Comparison of ENCODE assay signal across 8 cellular contexts in the genomic region with DNA sequence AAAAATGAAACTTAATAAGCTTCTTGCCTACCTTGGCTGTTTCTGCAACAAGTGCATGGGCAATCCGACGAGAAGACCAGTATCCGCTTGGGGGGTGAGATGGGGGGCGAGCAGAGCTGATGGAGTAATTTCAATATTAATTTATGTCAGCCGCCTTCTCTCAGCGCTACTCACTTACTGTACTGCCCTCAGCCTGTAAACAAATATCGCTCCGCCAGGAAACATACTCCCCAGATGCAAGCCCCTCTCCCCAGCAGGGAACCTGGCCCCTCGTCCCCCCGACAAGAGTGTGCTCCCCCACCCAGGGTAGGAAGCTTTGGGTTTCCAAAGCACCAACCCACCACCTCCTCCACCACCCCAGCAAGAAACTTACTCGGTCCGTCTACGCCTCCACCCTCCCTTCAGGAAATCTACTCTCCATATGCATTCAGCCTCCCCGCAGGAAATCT. TPM values are rescaled to one million over a fixed set of nuclear protein-coding genes. Genes with fewer than 3 reads are reported as not detected.
A peak's percentile ranks its signal among the peaks of the same experiment; 100 is the strongest.
DNase-seq lines count a peak whose midpoint lies in the region; ATAC-seq and TF ChIP-seq lines count a peak whose summit lies in the region.

No MANE protein-coding gene starts in this region.

- CTCF ChIA-PET in Caco-2 (lab: Charles Lee) = interaction anchor here (0.6 kb wide), 1 partner anchor 99 kb away, joined by 3 read pairs; no protein-coding TSS in a partner anchor

- no TSS peak for BruUV-seq in Caco-2 (replicated peaks; lab: Mats Ljungman, UMichigan)

- H3K4me1 Mint-ChIP-seq in Caco-2 (ENCODE audit: low read depth, unreplicated experiment) (peaks cover 8% of the 10 kb centered on the region), immature natural killer cell (peaks cover 47 to 55% of the 10 kb centered on the region in 2 donors)
- peaks cover 54% of the 10 kb centered on the region for H3K4me1 Mint-ChIP-seq in activated naive CD4-positive, alpha-beta T cell treated with anti-CD3 and anti-CD28 coated beads, Interleukin-2, amount 50 U/mL, for 24 hours

- TF ChIP-seq CTCF in Caco-2 (IDR thresholded peaks at IDR 0.05; ENCODE audit: insufficient read depth in 1 of 2, low read depth in 1 of 2, low read length in 1 of 2, severe bottlenecking in 1 of 2, unreplicated experiment in 1 of 2) = no peak
- no peak for TF ChIP-seq CTCF in LNCaP clone FGC (IDR thresholded peaks at IDR 0.05; ENCODE audit: control insufficient read depth, extremely low read depth, insufficient read depth)

- H3K36me3 ChIP-seq in Caco-2 (ENCODE audit: control insufficient read depth, insufficient read depth, low read length) = no peaks in the 10 kb centered on the region

- H3K4me3 ChIP-seq in Caco-2 (ENCODE audit: low read depth, low read length) (peak overlapping the region; percentile 79), LNCaP clone FGC (ENCODE audit: low read depth, low read length) (peak overlapping the region; percentile 76)

- H3K36me3 Mint-ChIP-seq in Caco-2 (ENCODE audit: insufficient read depth, unreplicated experiment) (no peaks in the 10 kb centered on the region), immature natural killer cell (no peaks in the 10 kb centered on the region)
- peaks cover 4% of the 10 kb centered on the region for H3K36me3 Mint-ChIP-seq in activated naive CD4-positive, alpha-beta T cell treated with anti-CD3 and anti-CD28 coated beads, Interleukin-2, amount 50 U/mL, for 24 hours

- H3K27ac Mint-ChIP-seq in Caco-2 (ENCODE audit: unreplicated experiment) = no peak overlapping the region
- peak overlapping the region; percentile 65 for H3K27ac Mint-ChIP-seq in activated naive CD4-positive, alpha-beta T cell treated with anti-CD3 and anti-CD28 coated beads, Interleukin-2, amount 50 U/mL, for 24 hours
- H3K27ac Mint-ChIP-seq in immature natural killer cell = peak overlapping the region; percentile 72 to 92 (median 86)

- H3K9me3 ChIP-seq in Caco-2 = no peaks in the 10 kb centered on the region

- H3K27ac ChIP-seq in substantia nigra (ENCODE audit: low read depth, low read length, poor library complexity, severe bottlenecking) = peak overlapping the region; percentile 21

- POLR2A ChIA-PET in Caco-2 (lab: Charles Lee) = no interaction called here

- 0 out of 2 replicates have a peak, but pooled peaks cover 3% of the 10 kb centered on the region for H3K4me1 ChIP-seq in Caco-2

- H3K27me3 ChIP-seq in Caco-2 (replicated peaks; ENCODE audit: control insufficient read depth, insufficient read depth, low read length) = no peaks in the 10 kb centered on the region

- H3K9me3 Mint-ChIP-seq in Caco-2 (ENCODE audit: unreplicated experiment) (no peaks in the 10 kb centered on the region), immature natural killer cell (no peaks in the 10 kb centered on the region)
- no peaks in the 10 kb centered on the region for H3K9me3 Mint-ChIP-seq in activated naive CD4-positive, alpha-beta T cell treated with anti-CD3 and anti-CD28 coated beads, Interleukin-2, amount 50 U/mL, for 24 hours

- H3K4me3 Mint-ChIP-seq in Caco-2 (ENCODE audit: unreplicated experiment) = peak overlapping the region; percentile 69
- H3K4me3 Mint-ChIP-seq in activated naive CD4-positive, alpha-beta T cell treated with anti-CD3 and anti-CD28 coated beads, Interleukin-2, amount 50 U/mL, for 24 hours = peak overlapping the region; percentile 96
- H3K4me3 Mint-ChIP-seq in immature natural killer cell = peak overlapping the region; percentile 95 to 99 (median 99)

- intact Hi-C loops in Caco-2 (cut with micrococcal nuclease; ENCODE audit: unreplicated experiment) = no loop called here

- ATAC-seq in GM21390 (IDR thresholded peaks at IDR 0.05; ENCODE audit: unreplicated experiment) (no peak), GM21515 (IDR thresholded peaks at IDR 0.05; ENCODE audit: unreplicated experiment) (no peak)

- H3K27me3 Mint-ChIP-seq in Caco-2 (ENCODE audit: insufficient read depth, unreplicated experiment) (peaks cover 5% of the 10 kb centered on the region), immature natural killer cell (ENCODE audit: low read depth in 3 of 3) (peaks cover 2 to 7% (median 5%) of the 10 kb centered on the region in 3 donors)
- no peaks in the 10 kb centered on the region for H3K27me3 Mint-ChIP-seq in activated naive CD4-positive, alpha-beta T cell treated with anti-CD3 and anti-CD28 coated beads, Interleukin-2, amount 50 U/mL, for 24 hours

- no peak for DNase-seq in Caco-2
- no peak for DNase-seq in LNCaP clone FGC (ENCODE audit: low read depth)
- DNase-seq in immature natural killer cell = peak in 1 of 3 donors; percentile 19
- DNase-seq in substantia nigra (lab: John Stamatoyannopoulos, UW) = peak in 1 of 49 donors; percentile 45
- no peak for DNase-seq in H4 (ENCODE audit: low spot score)

RNA-seq across cellular contexts. Expression of gene TRERF1, which starts 0.6 kb away (rescaled TPM):
- 0.39 and 0.49 TPM in 2 replicates for total RNA-seq in Caco-2 (2022)
- polyA plus RNA-seq in immature natural killer cell = 1 to 10 TPM; 1.5 to 8.8 (median 2.1) TPM
- 4.3 and 5.2 TPM in 2 replicates for total RNA-seq in H4 (2014; rRNA removed; shearing (Covaris generic))
